In the genomic region with DNA sequence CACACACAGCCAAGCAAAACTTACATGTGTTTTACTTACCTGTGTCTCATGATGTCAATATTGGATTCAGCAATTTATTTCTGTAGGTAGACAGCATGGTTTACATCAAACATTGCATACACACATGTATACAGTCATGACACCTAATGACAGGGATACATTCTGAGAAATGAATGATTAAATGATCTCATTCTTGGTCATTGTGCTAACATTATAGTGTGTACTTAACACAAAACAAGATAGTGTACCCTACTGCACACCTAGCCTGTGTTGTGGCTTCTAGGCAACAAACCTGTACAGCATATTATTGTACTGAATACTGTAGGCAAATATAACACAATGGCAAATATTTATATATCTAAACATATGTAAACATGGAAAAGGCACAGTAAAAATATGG, we compare ENCODE assay signal across 36 cellular contexts.
"Had no signal": no experiment of that assay in that cellular context is flagged by ENCODE, and none has a peak within 500 bp of the region (broad histone marks: within the 10 kb centered on the region; RNA-seq: fewer than 3 reads in every experiment).

No MANE protein-coding gene starts in this region.

- H3K9me3 ChIP-seq: adrenal gland, body of pancreas, breast epithelium had no signal

- DNase-seq: activated B cell treated with CpG ODN at 0.5 μM for 24 hours; activated CD4-positive, alpha-beta memory T cell treated with anti-CD3 and anti-CD28 coated beads for 36 hours; activated CD4-positive, alpha-beta T cell treated with anti-CD3 and anti-CD28 coated beads for 4 hours; activated CD4-positive, alpha-beta T cell treated with anti-CD3 and anti-CD28 coated beads, Interleukin-2, amount 10 ng/mL, durations not matched to agents 24 days and 14 days; activated CD4-positive, alpha-beta T cell treated with anti-CD3 and anti-CD28 coated beads, Interleukin-2, amount 50 U/mL, for 1 hour; activated CD4-positive, alpha-beta T cell treated with anti-CD3 and anti-CD28 coated beads, Interleukin-2, amount 50 U/mL, for 4 hours; activated CD4-positive, CD25-positive, alpha-beta regulatory T cell treated with anti-CD3 and anti-CD28 coated beads, Interleukin-2, amount 50 U/mL, for 72 hours; activated CD8-positive, alpha-beta memory T cell treated with anti-CD3 and anti-CD28 coated beads, Interleukin-2, amount 50 U/mL, for 4 hours; activated CD8-positive, alpha-beta T cell treated with anti-CD3 and anti-CD28 coated beads for 36 hours; activated effector memory CD4-positive, alpha-beta T cell treated with anti-CD3 and anti-CD28 coated beads, Interleukin-2, amount 50 U/mL, for 16 hours; activated gamma-delta T cell treated with Interleukin-2 at 50 U/mL for 16 hours; activated naive CD4-positive, alpha-beta T cell; activated naive CD4-positive, alpha-beta T cell treated with anti-CD3 and anti-CD28 coated beads for 36 hours; activated naive CD4-positive, alpha-beta T cell treated with anti-CD3 and anti-CD28 coated beads, Interleukin-2, amount 50 U/mL, for 16 hours; activated naive CD8-positive, alpha-beta T cell treated with anti-CD3 and anti-CD28 coated beads for 36 hours; activated T-cell treated with anti-CD3 and anti-CD28 coated beads for 4 hours; activated T-cell treated with anti-CD3 and anti-CD28 coated beads, Interleukin-2, amount 50 U/mL, for 1 hour; activated T-cell treated with anti-CD3 and anti-CD28 coated beads, Interleukin-2, amount 50 U/mL, for 4 hours; activated T-cell treated with anti-CD3 and anti-CD28 coated beads, Interleukin-2, amount 50 U/mL, for 72 hours; adrenal gland; amniotic stem cell; aorta; body of pancreas; brain microvascular endothelial cell; caudate nucleus; cerebellar nuclear complex; T-helper 1 cell; T-helper 2 cell; T-helper 9 cell had no signal

- H3K27me3 ChIP-seq: adrenal gland, body of pancreas, brain microvascular endothelial cell, breast epithelium, cardiac muscle cell had no signal

- H3K4me1 ChIP-seq: adrenal gland, breast epithelium had no signal

- ATAC-seq: activated CD8-positive, alpha-beta T cell treated with anti-CD3 and anti-CD28 coated beads for 36 hours; activated naive CD4-positive, alpha-beta T cell treated with anti-CD3 and anti-CD28 coated beads, Interleukin-2, amount 50 U/mL, for 72 hours; activated T-cell treated with anti-CD3 and anti-CD28 coated beads, Interleukin-2, amount 50 U/mL, for 4 hours; activated T-cell treated with anti-CD3 and anti-CD28 coated beads, Interleukin-2, amount 50 U/mL, for 72 hours; activated T-helper 17 cell treated with anti-CD3 and anti-CD28 coated beads, Interleukin-2, amount 50 U/mL, for 72 hours; body of pancreas had no signal

- H3K36me3 ChIP-seq: adrenal gland, brain microvascular endothelial cell, breast epithelium, cardiac muscle cell had no signal

- H3K27ac ChIP-seq: adrenal gland, body of pancreas, brain microvascular endothelial cell, breast epithelium, cardiac muscle cell, VCaP had no signal

- H3K4me3 ChIP-seq: adrenal gland, body of pancreas, breast epithelium, cardiac muscle cell had no signal

- FAIRE-seq: astrocyte, TTC549 had no signal
